In genomic region chr17:48290378-48290777, GRCh38 we compare ENCODE assay signal across 22 cellular contexts.
DNase-seq lines count a peak whose midpoint lies in the region; ATAC-seq and TF ChIP-seq lines count a peak whose summit lies in the region.
"Had no signal": no experiment of that assay in that cellular context is flagged by ENCODE, and none has a peak within 500 bp of the region (broad histone marks: within the 10 kb centered on the region; RNA-seq: fewer than 3 reads in every experiment).

No MANE protein-coding gene starts in this region.

- in situ Hi-C loops in mammary epithelial cell (cut with MboI; ENCODE audit: low sequenced_read_pairs in 2 of 2), result no loop called here

- no peak overlapping the region for H3K27ac Mint-ChIP-seq in CD4-positive, alpha-beta T cell
- H3K27ac Mint-ChIP-seq: T-cell had no signal

- CTCF ChIA-PET in A673 (lab: Charles Lee) (no interaction called here), HEK293 (lab: Yijun Ruan, JAX) (interaction anchor here (0.7 to 1.3 kb wide), 5 partner anchors 9 to 588 kb away, joined by 3 to 7 read pairs (median 3); no protein-coding TSS in a partner anchor), mammary epithelial cell (lab: Charles Lee; ENCODE audit: low non-redundant PET) (no interaction called here)
- CTCF ChIA-PET in CD4-positive, alpha-beta T cell (lab: Charles Lee), result no interaction called here

- no peaks in the 10 kb centered on the region for H3K9me3 Mint-ChIP-seq in CD4-positive, alpha-beta T cell
- H3K9me3 Mint-ChIP-seq: CD8-positive, alpha-beta memory T cell; T-cell had no signal

- peaks cover 50% of the 10 kb centered on the region for H3K4me1 Mint-ChIP-seq in CD4-positive, alpha-beta T cell (ENCODE audit: low read depth)

- H3K9me3 ChIP-seq in A673 (ENCODE audit: low read depth, low read length, poor library complexity, severe bottlenecking), result no peaks in the 10 kb centered on the region
- no peaks in the 10 kb centered on the region for H3K9me3 ChIP-seq in HEK293 (ENCODE audit: control insufficient read depth, insufficient read depth, low read depth, low read length)
- H3K9me3 ChIP-seq in CD4-positive, alpha-beta T cell (ENCODE audit: control insufficient read depth, low read length), result no peaks in the 10 kb centered on the region
- no peaks in the 10 kb centered on the region for H3K9me3 ChIP-seq in mammary epithelial cell (replicated peaks; ENCODE audit: insufficient read depth, low read length)
- H3K9me3 ChIP-seq: BLaER1 had no signal

- no peaks in the 10 kb centered on the region for H3K36me3 ChIP-seq in A673 (ENCODE audit: insufficient read depth, low read length, poor library complexity, severe bottlenecking)
- no peaks in the 10 kb centered on the region for H3K36me3 ChIP-seq in HEK293 (ENCODE audit: control insufficient read depth in 2 of 2, insufficient read depth in 1 of 2, low read length in 2 of 2)
- H3K36me3 ChIP-seq in mammary epithelial cell (ENCODE audit: insufficient read depth, low read length), result no peaks in the 10 kb centered on the region
- H3K36me3 ChIP-seq: BLaER1 had no signal

- intact Hi-C loops in A673 (cut with micrococcal nuclease; ENCODE audit: unreplicated experiment) (no loop called here), left colon (cut with DNase I, micrococcal nuclease) (no loop called here), mammary epithelial cell (cut with micrococcal nuclease) (no loop called here)
- intact Hi-C loops in CD4-positive, alpha-beta T cell (cut with DNase I, micrococcal nuclease), result no loop called here

- no peak overlapping the region for H3K27ac ChIP-seq in A673 (ENCODE audit: low read depth, low read length, poor library complexity, severe bottlenecking)
- H3K27ac ChIP-seq in HEK293 (ENCODE audit: extremely low read depth, low read depth, low read length), result no peak overlapping the region
- H3K27ac ChIP-seq in CD4-positive, alpha-beta T cell (ENCODE audit: low read depth, low read length), result no peak overlapping the region
- H3K27ac ChIP-seq in mammary epithelial cell (ENCODE audit: insufficient read depth, low read depth, low read length), result no peak overlapping the region
- H3K27ac ChIP-seq: BLaER1 had no signal

- H3K4me2 ChIP-seq in mammary epithelial cell (ENCODE audit: insufficient read depth, low read depth, low read length), result no peak overlapping the region
- H3K4me2 ChIP-seq: BLaER1 had no signal

- H3K27me3 Mint-ChIP-seq in CD4-positive, alpha-beta T cell, result no peaks in the 10 kb centered on the region
- H3K27me3 Mint-ChIP-seq: CD8-positive, alpha-beta memory T cell; T-cell had no signal

- no peaks in the 10 kb centered on the region for H3K79me2 ChIP-seq in mammary epithelial cell (ENCODE audit: insufficient read depth, low read length)

- WGBS in mammary epithelial cell (ENCODE audit: low coverage, missing lambda C conversion rate), result 23% methylated on average over 2 of the region's 2 CpGs

- dilution Hi-C loops in mammary epithelial cell (cut with HindIII; ENCODE audit: low sequenced_read_pairs), result no loop called here

- BruUV-seq in A673 (replicated peaks; lab: Mats Ljungman, UMichigan) (no TSS peak), mammary epithelial cell (replicated peaks; lab: Mats Ljungman, UMichigan) (no TSS peak)

- H2AFZ ChIP-seq in mammary epithelial cell (ENCODE audit: low read depth, low read length), result no peak overlapping the region

- POLR2A ChIA-PET in A673 (lab: Charles Lee; ENCODE audit: low non-redundant PET), result no interaction called here
- POLR2A ChIA-PET in HEK293 (lab: Yijun Ruan, JAX), result no interaction called here
- POLR2A ChIA-PET in CD4-positive, alpha-beta T cell (lab: Charles Lee), result no interaction called here

- H3K4me3 ChIP-seq in A673 (ENCODE audit: low read depth, low read length, poor library complexity, severe bottlenecking), result no peak overlapping the region
- no peak overlapping the region for H3K4me3 ChIP-seq in HEK293 (ENCODE audit: low read depth, low read length)
- no peak overlapping the region for H3K4me3 ChIP-seq in mammary epithelial cell (replicated peaks in 1 of 3; ENCODE audit: insufficient read depth in 1 of 3, low read depth in 2 of 3, low read length in 3 of 3)
- H3K4me3 ChIP-seq: BLaER1 had no signal

- ATAC-seq in left colon, result peak; percentile 88
- no peak for ATAC-seq in CD4-positive, alpha-beta T cell (ENCODE audit: poor library complexity)
- ATAC-seq: SK-N-SH treated with all-trans-retinoic acid at 6 μM for 48 hours, T-cell had no signal

- H3K4me1 ChIP-seq in A673 (ENCODE audit: insufficient read depth, low read length, poor library complexity, severe bottlenecking) (peaks cover 23% of the 10 kb centered on the region), HEK293 (ENCODE audit: control insufficient read depth, insufficient read depth, low read length) (peaks cover 3% of the 10 kb centered on the region; the same call in 1 of the 2 replicates), mammary epithelial cell (ENCODE audit: insufficient read depth, low read length) (no peaks in the 10 kb centered on the region)

- no peak overlapping the region for H3K9ac ChIP-seq in mammary epithelial cell (ENCODE audit: insufficient read depth, low read length)
- H3K9ac ChIP-seq: BLaER1 had no signal

- TF ChIP-seq CTCF in A673 (conservative IDR thresholded peaks at IDR 0.05; ENCODE audit: low read depth, low read length) (no peak), HEK293 (tag by site-specific recombination; IDR thresholded peaks at IDR 0.05) (no peak), mammary epithelial cell (conservative IDR thresholded peaks at IDR 0.05 in 1 of 2, IDR thresholded peaks at IDR 0.05 in 1 of 2; ENCODE audit: extremely low read depth in 1 of 2, insufficient read depth in 1 of 2, low read depth in 1 of 2, low read length in 2 of 2) (no peak)
- no peak for TF ChIP-seq CTCF in CD4-positive, alpha-beta T cell (IDR thresholded peaks at IDR 0.05)

- H3K4me3 Mint-ChIP-seq in CD4-positive, alpha-beta T cell, result no peak overlapping the region
- H3K4me3 Mint-ChIP-seq: CD8-positive, alpha-beta memory T cell; T-cell had no signal

- H3K36me3 Mint-ChIP-seq in CD4-positive, alpha-beta T cell (ENCODE audit: low read depth), result peaks cover 41% of the 10 kb centered on the region

- no peaks in the 10 kb centered on the region for H3K27me3 ChIP-seq in A673 (replicated peaks; ENCODE audit: insufficient read depth, low read depth, low read length, poor library complexity)
- no peaks in the 10 kb centered on the region for H3K27me3 ChIP-seq in CD4-positive, alpha-beta T cell (ENCODE audit: control insufficient read depth, insufficient read depth, low read length)
- H3K27me3 ChIP-seq in mammary epithelial cell (ENCODE audit: insufficient read depth, low read length), result peaks cover 8% of the 10 kb centered on the region

- H4K20me1 ChIP-seq in mammary epithelial cell (ENCODE audit: insufficient read depth, low read length), result no peaks in the 10 kb centered on the region
- H4K20me1 ChIP-seq: BLaER1 had no signal

- DNase-seq in A673 (ENCODE audit: low spot score) (peak; percentile 71), NCI-H69 (lab: John Stamatoyannopoulos, UW) (peak; percentile 63), left colon (no peak), mammary epithelial cell (no peak)
- DNase-seq in activated CD8-positive, alpha-beta memory T cell treated with anti-CD3 and anti-CD28 coated beads for 24 hours, result no peak
- DNase-seq in CD4-positive, alpha-beta T cell, result no peak
- DNase-seq in stimulated activated CD4-positive, alpha-beta T cell treated with anti-CD3 and anti-CD28 coated beads, Interleukin-15, amount 100 ng/mL, for 24 hours, result no peak
- DNase-seq: CD8-positive, alpha-beta memory T cell; DMS79; KBM-7; NCI-H1105 treated with DMSO at 0.1 percent for 48 hours; NCI-H187; NCI-H2107; NCI-H226; NCI-H524 treated with DMSO at 0.1 percent for 48 hours; NK-92 treated with Interleukin-12 subunit alpha and Interleukin-12 subunit beta, amount 100 ng/mL, for 24 hours; RPMI8226; SIG-M5; T-cell had no signal

TF ChIP-seq in HEK293, 187 proteins besides CTCF, POLR2A, EP300 and RAD21 (continues in another document):
- TF ChIP-seq ZSCAN30 (tag by site-specific recombination; IDR thresholded peaks at IDR 0.05), result peak; percentile 29; the same call in 1 of the 2 replicates
- no peak for TF ChIP-seq GLIS2 (tag by site-specific recombination; IDR thresholded peaks at IDR 0.05)
- TF ChIP-seq ZNF221 (tag by site-specific recombination; IDR thresholded peaks at IDR 0.05; ENCODE audit: borderline replicate concordance), result no peak
- TF ChIP-seq MEIS1 (CRISPR knock-in tag; IDR thresholded peaks at IDR 0.05; ENCODE audit: borderline replicate concordance), result no peak
- TF ChIP-seq, protein P1, sequence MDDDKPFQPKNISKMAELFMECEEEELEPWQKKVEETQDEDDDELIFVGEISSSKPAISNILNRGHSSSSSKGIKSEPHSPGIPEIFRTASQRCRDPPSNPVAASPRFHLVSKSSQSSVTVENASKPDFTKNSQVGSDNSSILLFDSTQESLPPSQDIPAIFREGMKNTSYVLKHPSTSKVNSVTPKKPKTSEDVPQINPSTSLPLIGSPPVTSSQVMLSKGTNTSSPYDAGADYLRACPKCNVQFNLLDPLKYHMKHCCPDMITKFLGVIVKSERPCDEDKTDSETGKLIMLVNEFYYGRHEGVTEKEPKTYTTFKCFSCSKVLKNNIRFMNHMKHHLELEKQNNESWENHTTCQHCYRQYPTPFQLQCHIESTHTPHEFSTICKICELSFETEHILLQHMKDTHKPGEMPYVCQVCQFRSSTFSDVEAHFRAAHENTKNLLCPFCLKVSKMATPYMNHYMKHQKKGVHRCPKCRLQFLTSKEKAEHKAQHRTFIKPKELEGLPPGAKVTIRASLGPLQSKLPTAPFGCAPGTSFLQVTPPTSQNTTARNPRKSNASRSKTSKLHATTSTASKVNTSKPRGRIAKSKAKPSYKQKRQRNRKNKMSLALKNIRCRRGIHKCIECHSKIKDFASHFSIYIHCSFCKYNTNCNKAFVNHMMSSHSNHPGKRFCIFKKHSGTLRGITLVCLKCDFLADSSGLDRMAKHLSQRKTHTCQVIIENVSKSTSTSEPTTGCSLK (tag by site-specific recombination; IDR thresholded peaks at IDR 0.05), result no peak
- TF ChIP-seq ZBTB49 (tag by site-specific recombination; IDR thresholded peaks at IDR 0.05; ENCODE audit: low read depth), result no peak

Comparison
In these comparisons a context has a peak if more than half of its experiments do, and no peak if none do; other contexts are left out.
1. DNase-seq: peak in A673 (single experiment) and NCI-H69 (single experiment); none in left colon (0 of 2), activated CD8-positive, alpha-beta memory T cell treated with anti-CD3 and anti-CD28 coated beads for 24 hours (single experiment), CD4-positive, alpha-beta T cell (0 of 10), mammary epithelial cell (single experiment) and stimulated activated CD4-positive, alpha-beta T cell treated with anti-CD3 and anti-CD28 coated beads, Interleukin-15, amount 100 ng/mL, for 24 hours (single experiment).